ENCODE assay signal across 1 cellular context in the genomic region with DNA sequence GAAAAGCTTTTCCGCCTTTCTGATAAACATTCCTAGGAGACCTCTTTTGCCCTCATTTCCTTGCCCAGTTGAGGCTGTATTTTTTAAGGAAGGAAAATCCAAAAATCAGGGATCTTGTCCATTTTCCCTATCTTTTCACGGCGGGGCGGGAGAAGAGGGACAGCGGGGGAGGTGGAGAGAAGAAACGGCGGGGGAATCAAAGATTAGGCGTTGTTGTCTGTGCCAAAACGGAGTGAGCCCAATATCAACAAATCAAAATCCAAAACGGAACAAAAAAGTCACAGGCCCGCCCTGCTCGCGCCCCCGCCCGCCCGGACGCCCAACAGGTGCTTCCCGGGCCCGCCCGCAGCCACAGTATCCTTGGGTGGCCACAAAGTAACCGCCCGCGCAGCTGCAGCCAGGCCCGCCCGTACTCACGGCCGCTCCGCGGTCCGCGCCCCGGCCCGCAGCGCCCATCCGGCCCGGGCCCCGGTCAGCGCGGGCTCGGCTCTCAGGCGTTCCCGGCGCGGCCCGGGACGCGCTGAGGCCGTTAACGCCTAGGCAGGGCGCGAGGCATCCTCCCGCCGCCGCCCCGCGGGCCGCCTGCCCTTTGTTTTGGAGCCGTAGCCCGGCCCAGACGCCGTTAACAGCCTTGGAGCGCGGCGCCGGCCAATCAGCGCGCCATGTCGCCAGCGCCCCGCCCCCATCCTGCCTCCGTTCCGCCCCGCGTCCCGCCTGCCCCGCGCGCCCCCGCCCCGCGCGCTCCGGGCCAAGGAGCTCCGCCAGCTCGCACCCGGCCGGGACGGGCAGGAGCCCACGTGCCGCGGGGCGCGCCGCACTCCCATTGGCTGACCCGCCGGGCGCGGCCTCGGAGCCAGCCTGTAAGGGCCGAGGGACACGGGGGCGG.
TF ChIP-seq lines count a peak whose summit lies in the region.

A gene with protein sequence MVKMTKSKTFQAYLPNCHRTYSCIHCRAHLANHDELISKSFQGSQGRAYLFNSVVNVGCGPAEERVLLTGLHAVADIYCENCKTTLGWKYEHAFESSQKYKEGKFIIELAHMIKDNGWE (minus strand): TSS at position 597 of the 886 bp plus-strand sequence. CDS start 25,050 bp downstream, outside the sequence.

TF ChIP-seq in HCT116, 20 proteins besides CTCF, POLR2A, EP300 and RAD21 (continued from another document):
- TF ChIP-seq ZBTB33 (IDR thresholded peaks at IDR 0.05; ENCODE audit: extremely low read depth, insufficient replicate concordance, low read length) (no peak), CEBPB (IDR thresholded peaks at IDR 0.05; ENCODE audit: low read depth) (no peak), SIN3A (IDR thresholded peaks at IDR 0.05; ENCODE audit: low read depth) (no peak; the same call in 1 of the 2 replicates), ATF3 (IDR thresholded peaks at IDR 0.05) (no peak), REST (IDR thresholded peaks at IDR 0.05; ENCODE audit: low read depth) (no peak), MAX (IDR thresholded peaks at IDR 0.05) (peak; percentile 90), JUND (IDR thresholded peaks at IDR 0.05) (no peak), SP1 (IDR thresholded peaks at IDR 0.05; ENCODE audit: low read depth) (peak; percentile 38; the same call in 1 of the 2 replicates), ELF1 (IDR thresholded peaks at IDR 0.05; ENCODE audit: borderline replicate concordance, low read depth) (no peak), ZNF274 (IDR thresholded peaks at IDR 0.05; ENCODE audit: low read depth, low read length) (no peak)
